In genomic region chr6:1263039-1263849, GRCh38 we compare ENCODE assay signal across 15 cellular contexts. TPM values are rescaled to one million over a fixed set of nuclear protein-coding genes. Genes with fewer than 3 reads are reported as not detected.
DNase-seq lines count a peak whose midpoint lies in the region; ATAC-seq and TF ChIP-seq lines count a peak whose summit lies in the region.
"Had no signal": no experiment of that assay in that cellular context is flagged by ENCODE, and none has a peak within 500 bp of the region (broad histone marks: within the 10 kb centered on the region; RNA-seq: fewer than 3 reads in every experiment).

No MANE protein-coding gene starts in this region.

- peaks cover 14% of the 10 kb centered on the region for H3K27me3 Mint-ChIP-seq in stimulated activated naive CD8-positive, alpha-beta T cell treated with anti-CD3 and anti-CD28 coated beads, Interleukin-15, amount 100 ng/mL, for 72 hours

- no peak for DNase-seq in stimulated activated naive CD8-positive, alpha-beta T cell treated with anti-CD3 and anti-CD28 coated beads, Interleukin-15, amount 100 ng/mL, for 72 hours
- no peak for DNase-seq in stimulated activated naive CD8-positive, alpha-beta T cell treated with anti-CD3 and anti-CD28 coated beads, Interleukin-15, Interleukin-2, amounts not matched to agents 100 U/mL and 50 U/mL, for 24 hours
- peak in 1 of 2 experiments; percentile 64 for DNase-seq in PC-9
- peak; percentile 44 for DNase-seq in hepatocyte (ENCODE audit: low spot score)
- no peak for DNase-seq in SKM-1 treated with dmso at 0.1 percent for 144 hours (lab: John Stamatoyannopoulos, UW; ENCODE audit: unreplicated experiment)
- DNase-seq in NCI-H2081 (lab: John Stamatoyannopoulos, UW) = no peak
- DNase-seq in suprapubic skin (ENCODE audit: low spot score in 2 of 2) = no peak
- no peak for DNase-seq in NCI-H146 (lab: John Stamatoyannopoulos, UW)
- DNase-seq: activated gamma-delta T cell, DMS53, heart right ventricle, testis had no signal

- H2AFZ ChIP-seq in PC-9 (peak overlapping the region; percentile 48; the same call in 1 of the 2 replicates), hepatocyte (no peak overlapping the region)

- H3K27ac ChIP-seq in PC-9 = peak overlapping the region; percentile 72
- H3K27ac ChIP-seq in hepatocyte = peak overlapping the region; percentile 77
- H3K27ac ChIP-seq in suprapubic skin = no peak overlapping the region
- H3K27ac ChIP-seq: heart right ventricle, skin epidermis, testis had no signal

- H3K9me2 ChIP-seq in PC-9 (ENCODE audit: insufficient read depth) = no peaks in the 10 kb centered on the region
- no peaks in the 10 kb centered on the region for H3K9me2 ChIP-seq in hepatocyte (replicated peaks; ENCODE audit: insufficient read depth)

- H3F3A ChIP-seq in PC-9 (ENCODE audit: insufficient read depth, low read depth) = peaks cover 15% of the 10 kb centered on the region

- 80% methylated on average over 12 of the region's 12 CpGs for WGBS in hepatocyte (ENCODE audit: low lambda C conversion rate, missing lambda C conversion rate)
- 89% methylated on average over 12 of the region's 12 CpGs for WGBS in suprapubic skin

- H3K9me3 ChIP-seq in PC-9 (ENCODE audit: insufficient read depth, low read depth) = no peaks in the 10 kb centered on the region
- no peaks in the 10 kb centered on the region for H3K9me3 ChIP-seq in hepatocyte (ENCODE audit: low read depth)
- H3K9me3 ChIP-seq in suprapubic skin = no peaks in the 10 kb centered on the region
- H3K9me3 ChIP-seq: heart right ventricle, testis had no signal

- H3K4me3 ChIP-seq in PC-9 (no peak overlapping the region), hepatocyte (no peak overlapping the region), suprapubic skin (no peak overlapping the region)
- H3K4me3 ChIP-seq: GM12878, heart right ventricle, skin epidermis, testis had no signal

- TF ChIP-seq POLR2A in suprapubic skin (IDR thresholded peaks at IDR 0.05) = no peak

- H3K4me1 Mint-ChIP-seq in stimulated activated naive CD8-positive, alpha-beta T cell treated with anti-CD3 and anti-CD28 coated beads, Interleukin-15, amount 100 ng/mL, for 72 hours = no peaks in the 10 kb centered on the region

- ATAC-seq in stimulated activated naive CD8-positive, alpha-beta T cell treated with anti-CD3 and anti-CD28 coated beads, Interleukin-15, amount 100 ng/mL, for 72 hours = no peak
- ATAC-seq in stimulated activated naive CD8-positive, alpha-beta T cell treated with anti-CD3 and anti-CD28 coated beads, Interleukin-15, Interleukin-2, amounts not matched to agents 100 U/mL and 50 U/mL, for 24 hours = no peak
- ATAC-seq: GM12878, heart right ventricle had no signal

- peak overlapping the region; percentile 20 to 59 for H3K27ac Mint-ChIP-seq in stimulated activated naive CD8-positive, alpha-beta T cell treated with anti-CD3 and anti-CD28 coated beads, Interleukin-15, amount 100 ng/mL, for 72 hours

- no peak for TF ChIP-seq EP300 in suprapubic skin (IDR thresholded peaks at IDR 0.05)

- intact Hi-C loops in PC-9 (cut with micrococcal nuclease; ENCODE audit: unreplicated experiment) = no loop called here

- TF ChIP-seq CTCF in PC-9 (conservative IDR thresholded peaks at IDR 0.05) (0 out of 2 replicates have a peak, but pooled peaks have one; percentile 22), hepatocyte (IDR thresholded peaks at IDR 0.05; ENCODE audit: poor library complexity) (no peak), suprapubic skin (IDR thresholded peaks at IDR 0.05) (no peak)

- H4K20me1 ChIP-seq in PC-9 (ENCODE audit: insufficient read depth) = no peaks in the 10 kb centered on the region
- H4K20me1 ChIP-seq in hepatocyte (ENCODE audit: insufficient read depth, poor library complexity, severe bottlenecking) = no peaks in the 10 kb centered on the region

- H3K27me3 ChIP-seq in PC-9 (ENCODE audit: insufficient read depth, low read depth) = no peaks in the 10 kb centered on the region
- no peaks in the 10 kb centered on the region for H3K27me3 ChIP-seq in hepatocyte
- H3K27me3 ChIP-seq in suprapubic skin = no peaks in the 10 kb centered on the region
- H3K27me3 ChIP-seq: testis had no signal

- H3K4me2 ChIP-seq in PC-9 = peak overlapping the region; percentile 28; the same call in 1 of the 2 replicates
- peak overlapping the region; percentile 33 for H3K4me2 ChIP-seq in hepatocyte

- no peaks in the 10 kb centered on the region for H3K9me3 Mint-ChIP-seq in stimulated activated naive CD8-positive, alpha-beta T cell treated with anti-CD3 and anti-CD28 coated beads, Interleukin-15, amount 100 ng/mL, for 72 hours

- POLR2A ChIA-PET in PC-9 (lab: Charles Lee; ENCODE audit: unreplicated experiment) = no interaction called here

- CTCF ChIA-PET in PC-9 (lab: Charles Lee) = no interaction called here

- H3K36me3 ChIP-seq in PC-9 (ENCODE audit: low read depth) = no peaks in the 10 kb centered on the region
- H3K36me3 ChIP-seq in hepatocyte (replicated peaks; ENCODE audit: insufficient read depth, low read depth) = no peaks in the 10 kb centered on the region
- H3K36me3 ChIP-seq in suprapubic skin = no peaks in the 10 kb centered on the region
- H3K36me3 ChIP-seq: heart right ventricle had no signal

- H3K4me1 ChIP-seq in PC-9 (replicated peaks; ENCODE audit: insufficient read depth) (peaks cover 38% of the 10 kb centered on the region), hepatocyte (ENCODE audit: insufficient read depth) (peaks cover 17% of the 10 kb centered on the region), suprapubic skin (no peaks in the 10 kb centered on the region)
- H3K4me1 ChIP-seq: heart right ventricle, testis had no signal

- H3K79me2 ChIP-seq in PC-9 (ENCODE audit: low read depth) (no peaks in the 10 kb centered on the region), hepatocyte (no peaks in the 10 kb centered on the region)

- no peak overlapping the region for H3K4me3 Mint-ChIP-seq in stimulated activated naive CD8-positive, alpha-beta T cell treated with anti-CD3 and anti-CD28 coated beads, Interleukin-15, amount 100 ng/mL, for 72 hours

- BruUV-seq in PC-9 (replicated peaks; lab: Mats Ljungman, UMichigan) = no TSS peak

RNA-seq across cellular contexts. Expression of gene FOXQ1, which starts 48.7 kb away (rescaled TPM):
- total RNA-seq in PC-9 (2021) (55.8 and 57.0 TPM in 2 replicates), hepatocyte (12.8 and 14.2 TPM in 2 replicates), suprapubic skin (100 to 1,000 TPM in 1 of 4 donors, 10 to 100 TPM in 3; 45.4 to 101 (median 80.0) TPM)
- 15.1 and 25.9 TPM in 2 replicates for polyA plus RNA-seq in hepatocyte
- total RNA-seq: heart right ventricle; T-helper 1 cell treated with Interleukin-12 subunit alpha and Interleukin-12 subunit beta and Interleukin-4 antibody, amounts not matched to agents 30 ng/mL and 1 ng/mL, for 36 hours had no signal
- polyA plus RNA-seq: GM12878, heart right ventricle had no signal
